In genomic region chr2:233449921-233450853, GRCh38 we compare ENCODE assay signal across 23 cellular contexts.
DNase-seq lines count a peak whose midpoint lies in the region; ATAC-seq, FAIRE-seq and TF ChIP-seq lines count a peak whose summit lies in the region.
"Had no signal": no experiment of that assay in that cellular context is flagged by ENCODE, and none has a peak within 500 bp of the region (broad histone marks: within the 10 kb centered on the region; RNA-seq: fewer than 3 reads in every experiment).

No MANE protein-coding gene starts in this region.

- CTCF ChIA-PET in HEK293 (lab: Yijun Ruan, JAX): interaction anchor here (0.5 to 1.7 kb wide), 3 partner anchors 202 to 383 kb away, joined by 3 to 11 read pairs (median 3); partner anchors contain the start of gene UGT1A5

- H3K4me3 Mint-ChIP-seq in endothelial cell (ENCODE audit: unreplicated experiment): no peak overlapping the region
- H3K4me3 Mint-ChIP-seq: activated CD4-positive, alpha-beta memory T cell treated with anti-CD3 and anti-CD28 coated beads, Interleukin-2, amount 10 ng/mL, durations not matched to agents 7 days and 5 days; WTC11 had no signal

- intact Hi-C loops in kidney (cut with DNase I): no loop called here
- intact Hi-C loops in sciatic nerve (cut with DNase I): loop anchor here (5.0 to 10.0 kb wide), 2 partner anchors 95 to 1713 kb away; partner anchors contain the start of gene DGKD

- peak; percentile 26 for DNase-seq in activated CD4-positive, CD25-positive, alpha-beta regulatory T cell treated with anti-CD3 and anti-CD28 coated beads, Interleukin-2, amount 50 U/mL, for 72 hours
- no peak for DNase-seq in activated CD4-positive, CD25-positive, alpha-beta regulatory T cell (lab: John Stamatoyannopoulos, UW)
- DNase-seq in kidney (peak; percentile 72), sciatic nerve (ENCODE audit: low spot score) (peak; percentile 43), endothelial cell (ENCODE audit: low spot score) (no peak), glomerular visceral epithelial cell (ENCODE audit: extremely low spot score) (no peak), SKM-1 (lab: John Stamatoyannopoulos, UW; ENCODE audit: unreplicated experiment) (no peak)
- DNase-seq: activated CD4-positive, alpha-beta memory T cell treated with anti-CD3 and anti-CD28 coated beads, Interleukin-2, amount 10 ng/mL, durations not matched to agents 7 days and 5 days; activated naive CD4-positive, alpha-beta T cell; EL; Karpas-422; left ventricle myocardium inferior; NCI-H1048; NCI-H1930; NCI-H446 treated with DMSO at 0.1 percent for 48 hours; stimulated activated CD4-positive, alpha-beta T cell treated with anti-CD3 and anti-CD28 coated beads, Interleukin-12 subunit alpha, Interleukin-12 subunit beta, amount 100 ng/mL, for 4 hours; stimulated activated CD4-positive, alpha-beta T cell treated with anti-CD3 and anti-CD28 coated beads, Interleukin-4, amount 100 ng/mL, for 4 hours; T1000 had no signal

- H3K4me3 ChIP-seq in HEK293 (ENCODE audit: low read depth, low read length) (no peak overlapping the region), kidney (ENCODE audit: low read length in 2 of 2) (no peak overlapping the region)
- H3K4me3 ChIP-seq: left ventricle myocardium inferior had no signal

- POLR2A ChIA-PET in HEK293 (lab: Yijun Ruan, JAX): no interaction called here

- H3K9me3 Mint-ChIP-seq in endothelial cell (ENCODE audit: unreplicated experiment): no peaks in the 10 kb centered on the region
- H3K9me3 Mint-ChIP-seq: activated CD4-positive, alpha-beta memory T cell treated with anti-CD3 and anti-CD28 coated beads, Interleukin-2, amount 10 ng/mL, durations not matched to agents 7 days and 5 days; WTC11 had no signal

- no peak for ATAC-seq in sciatic nerve

- no peak overlapping the region for H3K27ac ChIP-seq in HEK293 (ENCODE audit: extremely low read depth, low read depth, low read length)
- H3K27ac ChIP-seq in kidney (ENCODE audit: low read depth in 2 of 2, low read length in 2 of 2): no peak overlapping the region
- H3K27ac ChIP-seq: epithelial cell of prostate, left ventricle myocardium inferior had no signal

- no peak overlapping the region for H3K9ac ChIP-seq in kidney (ENCODE audit: low read length in 2 of 2)

- H3K27ac Mint-ChIP-seq in endothelial cell (ENCODE audit: unreplicated experiment): no peak overlapping the region
- H3K27ac Mint-ChIP-seq: activated CD4-positive, alpha-beta memory T cell treated with anti-CD3 and anti-CD28 coated beads, Interleukin-2, amount 10 ng/mL, durations not matched to agents 7 days and 5 days; WTC11 had no signal

- H3K4me1 ChIP-seq in HEK293 (ENCODE audit: control insufficient read depth, insufficient read depth, low read length) (no peaks in the 10 kb centered on the region), kidney (ENCODE audit: control insufficient read depth in 1 of 2, insufficient read depth in 1 of 2, low read depth in 1 of 2, low read length in 2 of 2) (no peaks in the 10 kb centered on the region)

- H3K27me3 Mint-ChIP-seq in endothelial cell (ENCODE audit: unreplicated experiment): peaks cover 5% of the 10 kb centered on the region
- H3K27me3 Mint-ChIP-seq: activated CD4-positive, alpha-beta memory T cell treated with anti-CD3 and anti-CD28 coated beads, Interleukin-2, amount 10 ng/mL, durations not matched to agents 7 days and 5 days had no signal

- H3K36me3 ChIP-seq in HEK293 (ENCODE audit: control insufficient read depth in 2 of 2, insufficient read depth in 1 of 2, low read length in 2 of 2) (peaks cover 3 to 90% of the 10 kb centered on the region in 2 experiments; a peak in 2 of 3 replicates), kidney (ENCODE audit: control insufficient read depth in 1 of 2, insufficient read depth in 2 of 2, low read length in 2 of 2) (peaks cover 16 to 18% of the 10 kb centered on the region in 2 donors)

- H3K4me1 Mint-ChIP-seq in endothelial cell (ENCODE audit: unreplicated experiment): no peaks in the 10 kb centered on the region

- TF ChIP-seq CTCF in HEK293 (tag by site-specific recombination; IDR thresholded peaks at IDR 0.05): no peak
- no peak for TF ChIP-seq CTCF in kidney (IDR thresholded peaks at IDR 0.05; ENCODE audit: borderline replicate concordance, extremely low read depth, insufficient read depth)
- no peak for TF ChIP-seq CTCF in endothelial cell (IDR thresholded peaks at IDR 0.05; ENCODE audit: unreplicated experiment)

- no peaks in the 10 kb centered on the region for H3K9me3 ChIP-seq in HEK293 (ENCODE audit: control insufficient read depth, insufficient read depth, low read depth, low read length)
- no peaks in the 10 kb centered on the region for H3K9me3 ChIP-seq in kidney (ENCODE audit: control insufficient read depth in 1 of 2, low read length in 2 of 2)
- H3K9me3 ChIP-seq: left ventricle myocardium inferior had no signal

- peaks cover 17% of the 10 kb centered on the region for H3K36me3 Mint-ChIP-seq in endothelial cell (ENCODE audit: low read depth, unreplicated experiment)

- no peak for FAIRE-seq in kidney (lab: Jason Lieb, UNC)
- FAIRE-seq: HTR-8/SVneo, urothelium cell line had no signal

TF ChIP-seq in HEK293, 187 proteins besides CTCF, POLR2A, EP300 and RAD21:
- TF ChIP-seq ZFHX2 (tag by site-specific recombination; conservative IDR thresholded peaks at IDR 0.05) (peak; percentile 49), ZFP3 (tag by site-specific recombination; IDR thresholded peaks at IDR 0.05; ENCODE audit: low read depth) (no peak), ZNF239 (tag by site-specific recombination; IDR thresholded peaks at IDR 0.05) (no peak), EGR2 (tag by site-specific recombination; IDR thresholded peaks at IDR 0.05; ENCODE audit: low read depth) (peak; percentile 60; the same call in 1 of the 2 replicates), SCRT2 (tag by site-specific recombination; IDR thresholded peaks at IDR 0.05) (peak; percentile 66), GLIS1 (tag by site-specific recombination; IDR thresholded peaks at IDR 0.05) (peak; percentile 36), ZNF274 (IDR thresholded peaks at IDR 0.05; ENCODE audit: low read length) (no peak), ZNF274 (tag by site-specific recombination; IDR thresholded peaks at IDR 0.05; ENCODE audit: borderline replicate concordance) (no peak), SP2 (tag by site-specific recombination; IDR thresholded peaks at IDR 0.05) (no peak), TCF7L2 (IDR thresholded peaks at IDR 0.05; ENCODE audit: borderline replicate concordance, low read depth, low read length) (no peak), ZNF155 (tag by site-specific recombination; IDR thresholded peaks at IDR 0.05) (no peak)
TF ChIP-seq in HEK293: peak in this region for 4.

Comparison
In these comparisons a context has a peak if more than half of its experiments do, and no peak if none do; other contexts are left out.
1. DNase-seq: peak in activated CD4-positive, CD25-positive, alpha-beta regulatory T cell treated with anti-CD3 and anti-CD28 coated beads, Interleukin-2, amount 50 U/mL, for 72 hours (single experiment), kidney (single experiment) and sciatic nerve (single experiment); none in activated CD4-positive, CD25-positive, alpha-beta regulatory T cell (0 of 4), endothelial cell (single experiment), glomerular visceral epithelial cell (single experiment) and SKM-1 (single experiment).